Comparison of ENCODE assay signal across 2 cellular contexts in the genomic region with DNA sequence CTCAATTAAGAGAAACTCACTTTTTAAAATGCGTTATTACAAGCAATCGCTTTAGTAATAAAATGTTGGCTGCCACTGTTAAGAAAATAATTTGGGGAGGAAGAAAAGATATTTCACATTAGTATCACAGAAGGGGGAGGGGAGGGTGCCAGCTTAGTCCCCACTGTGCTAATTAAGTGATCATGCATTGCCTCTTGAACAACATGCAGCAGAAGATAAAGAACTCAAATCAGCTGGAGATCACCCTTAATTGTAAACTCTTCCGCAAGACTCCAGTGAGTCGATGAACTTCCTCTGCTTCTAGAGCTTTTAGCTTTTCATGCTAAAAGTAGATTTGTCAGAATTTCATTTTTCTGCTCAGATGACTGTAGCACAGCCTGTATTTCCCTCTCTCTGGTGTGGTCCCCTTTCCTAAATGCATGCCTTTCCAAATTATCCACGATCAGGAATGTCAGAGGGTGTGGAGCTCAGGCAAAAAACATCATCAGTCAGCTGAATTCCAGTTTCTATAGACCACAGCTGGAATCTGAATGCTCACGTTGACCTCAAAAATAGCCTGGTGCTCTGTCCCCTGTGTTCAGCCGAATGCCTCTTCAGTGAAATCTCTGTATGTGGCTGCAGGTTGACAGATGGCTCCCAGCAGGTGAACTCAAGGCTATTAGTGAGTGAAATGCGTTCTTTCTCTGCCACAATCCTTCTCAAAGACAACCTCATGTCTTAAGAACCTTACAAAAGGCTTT.
A peak's percentile ranks its signal among the peaks of the same experiment; 100 is the strongest.
TF ChIP-seq lines count a peak whose summit lies in the region.

No MANE protein-coding gene starts in this region.

TF ChIP-seq in GM23338, 12 proteins besides CTCF, POLR2A, EP300 and RAD21 (continued from another document and continues in another):
- TF ChIP-seq, protein P1, sequence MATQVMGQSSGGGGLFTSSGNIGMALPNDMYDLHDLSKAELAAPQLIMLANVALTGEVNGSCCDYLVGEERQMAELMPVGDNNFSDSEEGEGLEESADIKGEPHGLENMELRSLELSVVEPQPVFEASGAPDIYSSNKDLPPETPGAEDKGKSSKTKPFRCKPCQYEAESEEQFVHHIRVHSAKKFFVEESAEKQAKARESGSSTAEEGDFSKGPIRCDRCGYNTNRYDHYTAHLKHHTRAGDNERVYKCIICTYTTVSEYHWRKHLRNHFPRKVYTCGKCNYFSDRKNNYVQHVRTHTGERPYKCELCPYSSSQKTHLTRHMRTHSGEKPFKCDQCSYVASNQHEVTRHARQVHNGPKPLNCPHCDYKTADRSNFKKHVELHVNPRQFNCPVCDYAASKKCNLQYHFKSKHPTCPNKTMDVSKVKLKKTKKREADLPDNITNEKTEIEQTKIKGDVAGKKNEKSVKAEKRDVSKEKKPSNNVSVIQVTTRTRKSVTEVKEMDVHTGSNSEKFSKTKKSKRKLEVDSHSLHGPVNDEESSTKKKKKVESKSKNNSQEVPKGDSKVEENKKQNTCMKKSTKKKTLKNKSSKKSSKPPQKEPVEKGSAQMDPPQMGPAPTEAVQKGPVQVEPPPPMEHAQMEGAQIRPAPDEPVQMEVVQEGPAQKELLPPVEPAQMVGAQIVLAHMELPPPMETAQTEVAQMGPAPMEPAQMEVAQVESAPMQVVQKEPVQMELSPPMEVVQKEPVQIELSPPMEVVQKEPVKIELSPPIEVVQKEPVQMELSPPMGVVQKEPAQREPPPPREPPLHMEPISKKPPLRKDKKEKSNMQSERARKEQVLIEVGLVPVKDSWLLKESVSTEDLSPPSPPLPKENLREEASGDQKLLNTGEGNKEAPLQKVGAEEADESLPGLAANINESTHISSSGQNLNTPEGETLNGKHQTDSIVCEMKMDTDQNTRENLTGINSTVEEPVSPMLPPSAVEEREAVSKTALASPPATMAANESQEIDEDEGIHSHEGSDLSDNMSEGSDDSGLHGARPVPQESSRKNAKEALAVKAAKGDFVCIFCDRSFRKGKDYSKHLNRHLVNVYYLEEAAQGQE (IDR thresholded peaks at IDR 0.05; ENCODE audit: unreplicated experiment), result no peak
- TF ChIP-seq CREB1 (CRISPR knock-in tag; IDR thresholded peaks at IDR 0.05; ENCODE audit: low read depth) (peak; percentile 5; the same call in 1 of the 2 replicates), EZH2phosphoT487 (IDR thresholded peaks at IDR 0.05; ENCODE audit: unreplicated experiment) (no peak), ETS1 (IDR thresholded peaks at IDR 0.05) (no peak), POLR2AphosphoS5 (IDR thresholded peaks at IDR 0.05; ENCODE audit: low read depth) (no peak), JUNB (IDR thresholded peaks at IDR 0.05; ENCODE audit: unreplicated experiment) (no peak)
- TF ChIP-seq, protein P2, sequence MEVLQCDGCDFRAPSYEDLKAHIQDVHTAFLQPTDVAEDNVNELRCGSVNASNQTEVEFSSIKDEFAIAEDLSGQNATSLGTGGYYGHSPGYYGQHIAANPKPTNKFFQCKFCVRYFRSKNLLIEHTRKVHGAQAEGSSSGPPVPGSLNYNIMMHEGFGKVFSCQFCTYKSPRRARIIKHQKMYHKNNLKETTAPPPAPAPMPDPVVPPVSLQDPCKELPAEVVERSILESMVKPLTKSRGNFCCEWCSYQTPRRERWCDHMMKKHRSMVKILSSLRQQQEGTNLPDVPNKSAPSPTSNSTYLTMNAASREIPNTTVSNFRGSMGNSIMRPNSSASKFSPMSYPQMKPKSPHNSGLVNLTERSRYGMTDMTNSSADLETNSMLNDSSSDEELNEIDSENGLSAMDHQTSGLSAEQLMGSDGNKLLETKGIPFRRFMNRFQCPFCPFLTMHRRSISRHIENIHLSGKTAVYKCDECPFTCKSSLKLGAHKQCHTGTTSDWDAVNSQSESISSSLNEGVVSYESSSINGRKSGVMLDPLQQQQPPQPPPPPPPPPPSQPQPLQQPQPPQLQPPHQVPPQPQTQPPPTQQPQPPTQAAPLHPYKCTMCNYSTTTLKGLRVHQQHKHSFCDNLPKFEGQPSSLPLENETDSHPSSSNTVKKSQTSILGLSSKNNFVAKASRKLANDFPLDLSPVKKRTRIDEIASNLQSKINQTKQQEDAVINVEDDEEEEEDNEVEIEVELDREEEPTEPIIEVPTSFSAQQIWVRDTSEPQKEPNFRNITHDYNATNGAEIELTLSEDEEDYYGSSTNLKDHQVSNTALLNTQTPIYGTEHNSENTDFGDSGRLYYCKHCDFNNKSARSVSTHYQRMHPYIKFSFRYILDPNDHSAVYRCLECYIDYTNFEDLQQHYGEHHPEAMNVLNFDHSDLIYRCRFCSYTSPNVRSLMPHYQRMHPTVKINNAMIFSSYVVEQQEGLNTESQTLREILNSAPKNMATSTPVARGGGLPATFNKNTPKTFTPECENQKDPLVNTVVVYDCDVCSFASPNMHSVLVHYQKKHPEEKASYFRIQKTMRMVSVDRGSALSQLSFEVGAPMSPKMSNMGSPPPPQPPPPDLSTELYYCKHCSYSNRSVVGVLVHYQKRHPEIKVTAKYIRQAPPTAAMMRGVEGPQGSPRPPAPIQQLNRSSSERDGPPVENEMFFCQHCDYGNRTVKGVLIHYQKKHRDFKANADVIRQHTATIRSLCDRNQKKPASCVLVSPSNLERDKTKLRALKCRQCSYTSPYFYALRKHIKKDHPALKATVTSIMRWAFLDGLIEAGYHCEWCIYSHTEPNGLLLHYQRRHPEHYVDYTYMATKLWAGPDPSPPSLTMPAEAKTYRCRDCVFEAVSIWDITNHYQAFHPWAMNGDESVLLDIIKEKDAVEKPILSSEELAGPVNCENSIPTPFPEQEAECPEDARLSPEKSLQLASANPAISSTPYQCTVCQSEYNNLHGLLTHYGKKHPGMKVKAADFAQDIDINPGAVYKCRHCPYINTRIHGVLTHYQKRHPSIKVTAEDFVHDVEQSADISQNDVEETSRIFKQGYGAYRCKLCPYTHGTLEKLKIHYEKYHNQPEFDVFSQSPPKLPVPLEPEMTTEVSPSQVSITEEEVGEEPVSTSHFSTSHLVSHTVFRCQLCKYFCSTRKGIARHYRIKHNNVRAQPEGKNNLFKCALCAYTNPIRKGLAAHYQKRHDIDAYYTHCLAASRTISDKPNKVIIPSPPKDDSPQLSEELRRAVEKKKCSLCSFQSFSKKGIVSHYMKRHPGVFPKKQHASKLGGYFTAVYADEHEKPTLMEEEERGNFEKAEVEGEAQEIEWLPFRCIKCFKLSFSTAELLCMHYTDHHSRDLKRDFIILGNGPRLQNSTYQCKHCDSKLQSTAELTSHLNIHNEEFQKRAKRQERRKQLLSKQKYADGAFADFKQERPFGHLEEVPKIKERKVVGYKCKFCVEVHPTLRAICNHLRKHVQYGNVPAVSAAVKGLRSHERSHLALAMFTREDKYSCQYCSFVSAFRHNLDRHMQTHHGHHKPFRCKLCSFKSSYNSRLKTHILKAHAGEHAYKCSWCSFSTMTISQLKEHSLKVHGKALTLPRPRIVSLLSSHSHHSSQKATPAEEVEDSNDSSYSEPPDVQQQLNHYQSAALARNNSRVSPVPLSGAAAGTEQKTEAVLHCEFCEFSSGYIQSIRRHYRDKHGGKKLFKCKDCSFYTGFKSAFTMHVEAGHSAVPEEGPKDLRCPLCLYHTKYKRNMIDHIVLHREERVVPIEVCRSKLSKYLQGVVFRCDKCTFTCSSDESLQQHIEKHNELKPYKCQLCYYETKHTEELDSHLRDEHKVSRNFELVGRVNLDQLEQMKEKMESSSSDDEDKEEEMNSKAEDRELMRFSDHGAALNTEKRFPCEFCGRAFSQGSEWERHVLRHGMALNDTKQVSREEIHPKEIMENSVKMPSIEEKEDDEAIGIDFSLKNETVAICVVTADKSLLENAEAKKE (CRISPR knock-in tag; IDR thresholded peaks at IDR 0.05), result peak; percentile 96

TF ChIP-seq in neural cell, 6 proteins besides CTCF, POLR2A, EP300 and RAD21:
- TF ChIP-seq, protein P1 (IDR thresholded peaks at IDR 0.05; ENCODE audit: borderline replicate concordance), result peak; percentile 61
- peak; percentile 71 for TF ChIP-seq POLR2AphosphoS5 (IDR thresholded peaks at IDR 0.05)
- TF ChIP-seq SMC3 (conservative IDR thresholded peaks at IDR 0.05; ENCODE audit: poor library complexity), result no peak
- TF ChIP-seq MXI1 (conservative IDR thresholded peaks at IDR 0.05; ENCODE audit: poor library complexity, severe bottlenecking), result no peak
- TF ChIP-seq EZH2 (IDR thresholded peaks at IDR 0.05; ENCODE audit: borderline replicate concordance, insufficient read depth, low read length, poor library complexity, severe bottlenecking), result no peak
